In the genomic region with DNA sequence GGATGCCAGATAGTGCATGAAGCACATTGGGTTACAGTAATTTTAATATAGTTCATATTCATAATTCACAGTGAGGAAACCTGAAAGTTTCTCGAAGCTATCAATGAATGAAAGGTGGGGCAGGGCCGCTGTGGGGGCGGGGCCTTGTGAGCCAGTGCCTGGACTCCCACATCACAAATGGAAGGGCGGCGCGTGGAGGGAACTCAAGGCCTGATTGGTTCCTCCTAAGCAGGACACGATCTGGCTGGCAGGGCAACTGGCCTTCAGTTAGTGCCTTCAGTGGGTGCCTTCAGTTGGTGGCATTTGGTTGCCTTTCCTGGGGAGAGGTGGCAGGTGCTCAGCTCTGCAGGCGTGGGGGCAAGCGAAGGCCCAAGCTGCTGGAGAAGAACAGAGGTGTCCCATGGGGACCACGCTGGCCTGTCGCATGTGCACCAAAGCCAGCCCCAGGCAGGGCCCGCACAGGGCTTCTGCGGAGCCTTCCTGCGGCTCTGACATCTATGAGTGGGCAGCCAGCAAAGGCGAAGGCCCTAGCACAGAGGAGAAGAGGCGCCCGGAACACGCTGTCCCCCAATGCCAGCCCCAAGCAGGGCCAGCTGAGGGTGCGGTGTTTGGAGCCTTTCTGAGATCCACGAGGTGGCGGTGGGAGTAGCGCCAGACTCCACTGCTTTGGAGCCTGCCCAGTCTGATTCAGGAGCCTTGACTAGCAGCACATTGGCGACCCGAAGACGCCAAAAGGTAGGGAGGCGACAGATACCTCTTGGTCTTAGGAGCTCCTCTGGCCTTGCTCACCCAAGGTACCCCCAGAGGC, we compare ENCODE assay signal across 24 cellular contexts.
"Had no signal": no experiment of that assay in that cellular context is flagged by ENCODE, and none has a peak within 500 bp of the region (broad histone marks: within the 10 kb centered on the region; RNA-seq: fewer than 3 reads in every experiment).

No MANE protein-coding gene starts in this region.

- H3K79me2 ChIP-seq: parathyroid adenoma had no signal

- H3K27me3 Mint-ChIP-seq: naive B cell; stimulated activated naive B cell treated with anti-CD40 and anti-IgM and Interleukin-4, amounts not matched to agents 10 μg/mL and 1 μg/mL and 100 μg/mL, for 72 hours; stimulated activated naive CD8-positive, alpha-beta T cell treated with anti-CD3 and anti-CD28 coated beads, Interleukin-15, amount 100 ng/mL, for 72 hours had no signal

- H2AFZ ChIP-seq: parathyroid adenoma had no signal

- ATAC-seq: foreskin keratinocyte; heart right ventricle; sciatic nerve; stimulated activated naive B cell treated with anti-CD40 and anti-IgM and Interleukin-4, amounts not matched to agents 10 μg/mL and 1 μg/mL and 100 μg/mL, for 72 hours; stimulated activated naive CD8-positive, alpha-beta T cell treated with anti-CD3 and anti-CD28 coated beads, Interleukin-15, amount 100 ng/mL, for 72 hours had no signal

- H3K36me3 ChIP-seq: colonic mucosa, heart right ventricle, left ventricle myocardium inferior, prostate gland, spleen, thoracic aorta, transverse colon had no signal

- H3K9me3 ChIP-seq: colonic mucosa, heart right ventricle, left ventricle myocardium inferior, prostate gland, thoracic aorta, transverse colon had no signal

- FAIRE-seq: endothelial cell of umbilical vein had no signal

- H3K4me1 ChIP-seq: colonic mucosa, foreskin keratinocyte, left ventricle myocardium inferior, parathyroid adenoma, prostate gland, transverse colon had no signal

- DNase-seq: colonic mucosa; dermis blood vessel endothelial cell; erythroblast; foreskin keratinocyte; heart right ventricle; hypothalamus; islet precursor cell; left ventricle myocardium inferior; mesendoderm; naive B cell; spleen; stimulated activated CD4-positive, alpha-beta T cell treated with anti-CD3 and anti-CD28 coated beads, Interleukin-15, amount 100 ng/mL, for 24 hours; stimulated activated CD4-positive, alpha-beta T cell treated with anti-CD3 and anti-CD28 coated beads, Interleukin-2, amount 100 ng/mL, for 24 hours; stimulated activated CD4-positive, alpha-beta T cell treated with anti-CD3 and anti-CD28 coated beads, Interleukin-4, amount 100 ng/mL, for 4 hours; stimulated activated naive B cell treated with anti-CD40 and anti-IgM and Interleukin-4, amounts not matched to agents 10 μg/mL and 1 μg/mL and 100 μg/mL, for 72 hours; stimulated activated naive CD8-positive, alpha-beta T cell treated with anti-CD3 and anti-CD28 coated beads, Interleukin-15, amount 100 ng/mL, for 72 hours; transverse colon had no signal

- H3K4me1 Mint-ChIP-seq: nephron had no signal

- H3K27me3 ChIP-seq: colonic mucosa, foreskin keratinocyte, heart right ventricle, spleen, transverse colon had no signal

- H3K4me3 Mint-ChIP-seq: naive B cell; nephron; stimulated activated naive B cell treated with anti-CD40 and anti-IgM and Interleukin-4, amounts not matched to agents 10 μg/mL and 1 μg/mL and 100 μg/mL, for 72 hours; stimulated activated naive CD8-positive, alpha-beta T cell treated with anti-CD3 and anti-CD28 coated beads, Interleukin-15, amount 100 ng/mL, for 72 hours had no signal

- H3K9ac ChIP-seq: parathyroid adenoma had no signal

- H3K4me3 ChIP-seq: colonic mucosa, heart right ventricle, left ventricle myocardium inferior, lung, prostate gland, spleen, thoracic aorta, transverse colon had no signal

- H3K27ac ChIP-seq: colonic mucosa, foreskin keratinocyte, heart right ventricle, left ventricle myocardium inferior, parathyroid adenoma, prostate gland, spleen, thoracic aorta, transverse colon had no signal

- H3K27ac Mint-ChIP-seq: nephron; stimulated activated naive B cell treated with anti-CD40 and anti-IgM and Interleukin-4, amounts not matched to agents 10 μg/mL and 1 μg/mL and 100 μg/mL, for 72 hours had no signal
